In genomic region chr6:17138033-17138432, GRCh38 we compare ENCODE assay signal across 31 cellular contexts. TPM values are rescaled to one million over a fixed set of nuclear protein-coding genes. Genes with fewer than 3 reads are reported as not detected.
"Had no signal": no experiment of that assay in that cellular context is flagged by ENCODE, and none has a peak within 500 bp of the region (broad histone marks: within the 10 kb centered on the region; RNA-seq: fewer than 3 reads in every experiment).

No MANE protein-coding gene starts in this region.

- H3K4me1 Mint-ChIP-seq: stimulated activated effector memory CD8-positive, alpha-beta T cell treated with anti-CD3 and anti-CD28 coated beads, Interleukin-12 subunit alpha, Interleukin-12 subunit beta, amount 100 ng/mL, for 72 hours; stimulated activated memory B cell treated with anti-CD40 and anti-IgM and Interleukin-4, amounts not matched to agents 10 μg/mL and 1 μg/mL and 100 μg/mL, for 72 hours; stimulated activated naive B cell treated with anti-CD40 and anti-IgM and Interleukin-4, amounts not matched to agents 10 μg/mL and 1 μg/mL and 100 μg/mL, for 72 hours; stimulated activated naive CD8-positive, alpha-beta T cell treated with anti-CD3 and anti-CD28 coated beads, Interleukin-15, amount 100 ng/mL, for 72 hours had no signal

- H3K36me3 Mint-ChIP-seq: stimulated activated effector memory CD8-positive, alpha-beta T cell treated with anti-CD3 and anti-CD28 coated beads, Interleukin-12 subunit alpha, Interleukin-12 subunit beta, amount 100 ng/mL, for 72 hours; stimulated activated memory B cell treated with anti-CD40 and anti-IgM and Interleukin-4, amounts not matched to agents 10 μg/mL and 1 μg/mL and 100 μg/mL, for 72 hours; type B pancreatic cell had no signal

- H3K4me3 ChIP-seq: stomach, suprapubic skin, testis, thoracic aorta, thyroid gland, tibial artery, tibial nerve, transverse colon, upper lobe of left lung, upper lobe of right lung, uterus, vagina had no signal

- H3K27me3 ChIP-seq: suprapubic skin, testis, thyroid gland, tibial artery, tibial nerve, transverse colon, upper lobe of left lung, upper lobe of right lung, uterus, vagina had no signal

- H3K27ac Mint-ChIP-seq: stimulated activated effector memory CD8-positive, alpha-beta T cell treated with anti-CD3 and anti-CD28 coated beads, Interleukin-12 subunit alpha, Interleukin-12 subunit beta, amount 100 ng/mL, for 72 hours; stimulated activated memory B cell treated with anti-CD40 and anti-IgM and Interleukin-4, amounts not matched to agents 10 μg/mL and 1 μg/mL and 100 μg/mL, for 72 hours; stimulated activated naive B cell treated with anti-CD40 and anti-IgM and Interleukin-4, amounts not matched to agents 10 μg/mL and 1 μg/mL and 100 μg/mL, for 72 hours; stimulated activated naive CD8-positive, alpha-beta T cell treated with anti-CD3 and anti-CD28 coated beads, Interleukin-15, amount 100 ng/mL, for 72 hours; stimulated activated naive CD8-positive, alpha-beta T cell treated with anti-CD3 and anti-CD28 coated beads, Interleukin-15, Interleukin-2, amounts not matched to agents 100 ng/mL and 50 ng/mL, for 24 hours; type B pancreatic cell had no signal

- H3K4me1 ChIP-seq: stomach, suprapubic skin, testis, thyroid gland, tibial artery, tibial nerve, transverse colon, upper lobe of left lung, upper lobe of right lung, uterus, vagina had no signal

- H3K27ac ChIP-seq: stomach, suprapubic skin, testis, thoracic aorta, thyroid gland, tibial artery, tibial nerve, transverse colon, upper lobe of left lung, upper lobe of right lung, uterus, vagina had no signal

- H3K27me3 Mint-ChIP-seq: stimulated activated memory B cell treated with anti-CD40 and anti-IgM and Interleukin-4, amounts not matched to agents 10 μg/mL and 1 μg/mL and 100 μg/mL, for 72 hours had no signal

- H3K9me3 ChIP-seq: testis, thyroid gland, upper lobe of right lung had no signal

- DNase-seq: stimulated activated CD4-positive, alpha-beta T cell treated with anti-CD3 and anti-CD28 coated beads, Interleukin-2, amount 100 ng/mL, for 48 hours; stimulated activated CD4-positive, alpha-beta T cell treated with anti-CD3 and anti-CD28 coated beads, Interleukin-4, amount 100 ng/mL, for 1 hour; stimulated activated CD4-positive, alpha-beta T cell treated with anti-CD3 and anti-CD28 coated beads, Interleukin-4, amount 100 ng/mL, for 24 hours; stimulated activated CD4-positive, alpha-beta T cell treated with anti-CD3 and anti-CD28 coated beads, Interleukin-4, amount 100 ng/mL, for 4 hours; stimulated activated CD8-positive, alpha-beta memory T cell treated with anti-CD3 and anti-CD28 coated beads, Interleukin-4, amount 100 ng/mL, for 48 hours; stimulated activated naive B cell treated with anti-CD40 and anti-IgM and Interleukin-4, amounts not matched to agents 10 μg/mL and 1 μg/mL and 100 μg/mL, for 72 hours; stimulated activated naive CD4-positive, alpha-beta T cell; stimulated activated naive CD4-positive, alpha-beta T cell treated with Interleukin-2 at 50 U/mL for 16 hours; stimulated activated naive CD8-positive, alpha-beta T cell treated with anti-CD3 and anti-CD28 coated beads, Interleukin-15, amount 100 ng/mL, for 72 hours; stimulated activated naive CD8-positive, alpha-beta T cell treated with anti-CD3 and anti-CD28 coated beads, Interleukin-15, Interleukin-2, amounts not matched to agents 100 U/mL and 50 U/mL, for 24 hours; stomach; substantia nigra; testis; thyroid gland; tibial artery; transverse colon; trophoblast cell; upper lobe of left lung; upper lobe of right lung; uterus had no signal

- ATAC-seq: stimulated activated effector memory CD8-positive, alpha-beta T cell treated with anti-CD3 and anti-CD28 coated beads, Interleukin-12 subunit alpha, Interleukin-12 subunit beta, amount 100 ng/mL, for 72 hours; stimulated activated memory B cell treated with anti-CD40 and anti-IgM and Interleukin-4, amounts not matched to agents 10 μg/mL and 1 μg/mL and 100 μg/mL, for 72 hours; stimulated activated naive B cell treated with anti-CD40 and anti-IgM and Interleukin-4, amounts not matched to agents 10 μg/mL and 1 μg/mL and 100 μg/mL, for 72 hours; stimulated activated naive CD8-positive, alpha-beta T cell treated with anti-CD3 and anti-CD28 coated beads, Interleukin-15, amount 100 ng/mL, for 72 hours; stimulated activated naive CD8-positive, alpha-beta T cell treated with anti-CD3 and anti-CD28 coated beads, Interleukin-15, Interleukin-2, amounts not matched to agents 100 U/mL and 50 U/mL, for 24 hours; upper lobe of right lung had no signal

- H3K4me3 Mint-ChIP-seq: stimulated activated effector memory CD8-positive, alpha-beta T cell treated with anti-CD3 and anti-CD28 coated beads, Interleukin-12 subunit alpha, Interleukin-12 subunit beta, amount 100 ng/mL, for 72 hours; stimulated activated memory B cell treated with anti-CD40 and anti-IgM and Interleukin-4, amounts not matched to agents 10 μg/mL and 1 μg/mL and 100 μg/mL, for 72 hours; stimulated activated naive B cell treated with anti-CD40 and anti-IgM and Interleukin-4, amounts not matched to agents 10 μg/mL and 1 μg/mL and 100 μg/mL, for 72 hours; stimulated activated naive CD8-positive, alpha-beta T cell treated with anti-CD3 and anti-CD28 coated beads, Interleukin-15, amount 100 ng/mL, for 72 hours; stimulated activated naive CD8-positive, alpha-beta T cell treated with anti-CD3 and anti-CD28 coated beads, Interleukin-15, Interleukin-2, amounts not matched to agents 100 ng/mL and 50 ng/mL, for 24 hours; type B pancreatic cell had no signal

- H3K36me3 ChIP-seq: stomach, suprapubic skin, thoracic aorta, thyroid gland, tibial artery, tibial nerve, transverse colon, upper lobe of left lung, upper lobe of right lung, uterus, vagina had no signal

RNA-seq across cellular contexts. Expression of gene STMND1, which starts 36.2 kb away (rescaled TPM):
- total RNA-seq: stomach, subcutaneous adipose tissue, thoracic aorta, thyroid gland, tibial nerve, upper lobe of right lung, ureter, urinary bladder, vagina had no signal
- polyA plus RNA-seq: stomach, urinary bladder had no signal
